Comparison of ENCODE assay signal across 23 cellular contexts in the genomic region with DNA sequence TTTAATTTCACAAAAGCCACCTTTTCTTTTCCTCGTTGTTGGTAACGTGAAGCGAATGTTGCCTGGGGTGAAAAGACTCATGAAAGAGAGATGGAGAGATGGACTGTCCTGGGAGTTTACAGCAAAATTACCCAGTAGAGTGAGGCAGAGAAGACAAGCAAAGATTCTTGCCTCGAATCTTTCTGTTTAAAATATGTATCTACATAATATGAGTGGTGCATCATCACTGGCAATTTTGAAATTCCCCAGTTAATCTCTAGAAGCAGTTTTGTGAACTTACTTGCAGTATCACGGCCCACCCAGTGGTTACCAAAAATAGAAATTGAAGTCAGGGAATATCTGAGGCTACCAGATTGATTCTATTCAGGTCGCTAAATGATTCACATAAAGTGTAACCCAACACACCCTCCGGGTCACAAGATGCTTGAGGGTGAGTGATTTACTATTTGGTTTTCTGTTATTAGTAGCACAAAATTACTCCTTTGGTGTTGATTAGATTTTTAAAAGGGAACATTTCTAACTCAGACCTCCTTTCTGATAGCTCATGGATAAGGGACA.
DNase-seq lines count a peak whose midpoint lies in the region; ATAC-seq and TF ChIP-seq lines count a peak whose summit lies in the region.
"Had no signal": no experiment of that assay in that cellular context is flagged by ENCODE, and none has a peak within 500 bp of the region (broad histone marks: within the 10 kb centered on the region; RNA-seq: fewer than 3 reads in every experiment).

No MANE protein-coding gene starts in this region.

- H3K4me1 Mint-ChIP-seq in T-helper 2 cell treated with Interferon-gamma antibody and Interleukin-4, amounts not matched to agents 5 μg/mL and 100 μg/mL, for 36 hours (ENCODE audit: low read depth) = peaks cover 44% of the 10 kb centered on the region
- peaks cover 48% of the 10 kb centered on the region for H3K4me1 Mint-ChIP-seq in activated T-helper 2 cell treated with anti-CD3 and anti-CD28 coated beads, Interferon-gamma antibody, Interleukin-2, Interleukin-4, amounts not matched to agents 10 μg/mL and 5 μg/mL and 100 μg/mL, durations not matched to agents 14 hours and 24 hours and 36 hours (ENCODE audit: low read depth)

- peaks cover 2% of the 10 kb centered on the region for H3K27me3 Mint-ChIP-seq in T-helper 2 cell treated with Interferon-gamma antibody and Interleukin-4, amounts not matched to agents 5 μg/mL and 100 μg/mL, for 36 hours (ENCODE audit: low read depth)
- H3K27me3 Mint-ChIP-seq in activated T-helper 2 cell treated with anti-CD3 and anti-CD28 coated beads, Interferon-gamma antibody, Interleukin-2, Interleukin-4, amounts not matched to agents 10 μg/mL and 5 μg/mL and 100 μg/mL, durations not matched to agents 14 hours and 24 hours and 36 hours (ENCODE audit: low read depth) = peaks cover 2% of the 10 kb centered on the region

- H3K79me2 ChIP-seq in smooth muscle cell (ENCODE audit: low read depth) = no peaks in the 10 kb centered on the region

- peak; percentile 25 for TF ChIP-seq CTCF in foreskin keratinocyte (conservative IDR thresholded peaks at IDR 0.05)
- TF ChIP-seq CTCF in smooth muscle cell (IDR thresholded peaks at IDR 0.05; ENCODE audit: borderline replicate concordance, insufficient read depth, poor library complexity, severe bottlenecking) = no peak
- TF ChIP-seq CTCF in left lung (IDR thresholded peaks at IDR 0.05) = no peak

- H3K9me3 ChIP-seq in smooth muscle cell (replicated peaks; ENCODE audit: low read depth) = no peaks in the 10 kb centered on the region
- no peaks in the 10 kb centered on the region for H3K9me3 ChIP-seq in left lung
- H3K9me3 ChIP-seq: sigmoid colon, SK-N-SH had no signal

- H4K20me1 ChIP-seq in smooth muscle cell (ENCODE audit: low read depth) = no peaks in the 10 kb centered on the region

- H3K27ac ChIP-seq in foreskin keratinocyte (peak overlapping the region; percentile 99), smooth muscle cell (ENCODE audit: low read depth) (peak overlapping the region; percentile 85), left lung (no peak overlapping the region)
- H3K27ac ChIP-seq: KMS-11, sigmoid colon, WERI-Rb-1 had no signal

- H2AFZ ChIP-seq in smooth muscle cell (ENCODE audit: low read depth) = no peak overlapping the region

- H3K27ac Mint-ChIP-seq in T-helper 2 cell treated with Interferon-gamma antibody and Interleukin-4, amounts not matched to agents 5 μg/mL and 100 μg/mL, for 36 hours = no peak overlapping the region
- peak overlapping the region; percentile 74 for H3K27ac Mint-ChIP-seq in activated T-helper 2 cell treated with anti-CD3 and anti-CD28 coated beads, Interferon-gamma antibody, Interleukin-2, Interleukin-4, amounts not matched to agents 10 μg/mL and 5 μg/mL and 100 μg/mL, durations not matched to agents 14 hours and 24 hours and 36 hours
- H3K27ac Mint-ChIP-seq: activated naive CD8-positive, alpha-beta T cell; nephron progenitor cell had no signal

- ATAC-seq in foreskin keratinocyte (no peak), left lung (no peak)

- H3K4me3 Mint-ChIP-seq in T-helper 2 cell treated with Interferon-gamma antibody and Interleukin-4, amounts not matched to agents 5 μg/mL and 100 μg/mL, for 36 hours = no peak overlapping the region
- no peak overlapping the region for H3K4me3 Mint-ChIP-seq in activated T-helper 2 cell treated with anti-CD3 and anti-CD28 coated beads, Interferon-gamma antibody, Interleukin-2, Interleukin-4, amounts not matched to agents 10 μg/mL and 5 μg/mL and 100 μg/mL, durations not matched to agents 14 hours and 24 hours and 36 hours (ENCODE audit: low read depth)
- H3K4me3 Mint-ChIP-seq: activated naive CD8-positive, alpha-beta T cell; CD8-positive, alpha-beta memory T cell; nephron progenitor cell had no signal

- H3K4me1 ChIP-seq in foreskin keratinocyte (peaks cover 60% of the 10 kb centered on the region), smooth muscle cell (ENCODE audit: low read depth) (peaks cover 9% of the 10 kb centered on the region), left lung (no peaks in the 10 kb centered on the region)
- H3K4me1 ChIP-seq: sigmoid colon had no signal

- no peaks in the 10 kb centered on the region for H3K36me3 ChIP-seq in smooth muscle cell (ENCODE audit: low read depth)
- H3K36me3 ChIP-seq in left lung = no peaks in the 10 kb centered on the region
- H3K36me3 ChIP-seq: sigmoid colon, WERI-Rb-1 had no signal

- peak; percentile 44 for DNase-seq in T-helper 2 cell treated with Interferon-gamma antibody and Interleukin-4, amounts not matched to agents 5 μg/mL and 100 μg/mL, for 36 hours (ENCODE audit: low spot score)
- DNase-seq in T-helper 2 cell (no peak), foreskin keratinocyte (peak; percentile 64 to 78), smooth muscle cell (lab: John Stamatoyannopoulos, UW; ENCODE audit: unreplicated experiment) (no peak), left lung (no peak), UCSD-AML1 (lab: John Stamatoyannopoulos, UW; ENCODE audit: unreplicated experiment) (no peak), NCI-H748 (lab: John Stamatoyannopoulos, UW; ENCODE audit: unreplicated experiment) (no peak)
- DNase-seq in activated T-helper 2 cell treated with anti-CD3 and anti-CD28 coated beads, Interferon-gamma antibody, Interleukin-2, Interleukin-4, amounts not matched to agents 10 μg/mL and 5 μg/mL and 100 μg/mL, durations not matched to agents 14 hours and 24 hours and 36 hours (ENCODE audit: low spot score) = no peak
- DNase-seq: activated CD4-positive, alpha-beta T cell treated with anti-CD3 and anti-CD28 coated beads, Interleukin-2, amount 50 U/mL, for 1 hour; CD8-positive, alpha-beta memory T cell; DMS53; effector CD8-positive, alpha-beta T cell; hippocampal formation; MV-4-11; NCI-H69; nephron progenitor cell; RPMI8226; sigmoid colon; SK-N-SH; stimulated activated CD8-positive, alpha-beta memory T cell treated with anti-CD3 and anti-CD28 coated beads, Interleukin-4, amount 100 ng/mL, for 48 hours; WERI-Rb-1 had no signal

- no peak overlapping the region for H3K4me3 ChIP-seq in smooth muscle cell
- H3K4me3 ChIP-seq in left lung = no peak overlapping the region
- H3K4me3 ChIP-seq: sigmoid colon had no signal

- 67% methylated on average over 7 of the region's 7 CpGs for WGBS in smooth muscle cell (ENCODE audit: low lambda C conversion rate)

- no peaks in the 10 kb centered on the region for H3K27me3 ChIP-seq in foreskin keratinocyte
- H3K27me3 ChIP-seq in smooth muscle cell (ENCODE audit: low read depth) = no peaks in the 10 kb centered on the region
- H3K27me3 ChIP-seq in left lung = no peaks in the 10 kb centered on the region
- H3K27me3 ChIP-seq: sigmoid colon had no signal

- H3K9me3 Mint-ChIP-seq in T-helper 2 cell treated with Interferon-gamma antibody and Interleukin-4, amounts not matched to agents 5 μg/mL and 100 μg/mL, for 36 hours = peaks cover 8% of the 10 kb centered on the region
- peaks cover 11% of the 10 kb centered on the region for H3K9me3 Mint-ChIP-seq in activated T-helper 2 cell treated with anti-CD3 and anti-CD28 coated beads, Interferon-gamma antibody, Interleukin-2, Interleukin-4, amounts not matched to agents 10 μg/mL and 5 μg/mL and 100 μg/mL, durations not matched to agents 14 hours and 24 hours and 36 hours
- H3K9me3 Mint-ChIP-seq: CD8-positive, alpha-beta memory T cell had no signal

- intact Hi-C loops in activated T-helper 2 cell treated with anti-CD3 and anti-CD28 coated beads, Interferon-gamma antibody, Interleukin-2, Interleukin-4, amounts not matched to agents 10 μg/mL and 5 μg/mL and 100 μg/mL, durations not matched to agents 14 hours and 24 hours and 36 hours (cut with micrococcal nuclease) = loop anchor here (2.0 to 5.0 kb wide), 4 partner anchors 48 to 163 kb away; no protein-coding TSS in a partner anchor
- intact Hi-C loops in left lung (cut with DNase I) = no loop called here

- H3K9ac ChIP-seq in smooth muscle cell (ENCODE audit: low read depth) = peak overlapping the region; percentile 69
- H3K9ac ChIP-seq: KMS-11, SK-N-SH had no signal

- no peaks in the 10 kb centered on the region for H3F3A ChIP-seq in smooth muscle cell (ENCODE audit: low read depth)

- H3K4me2 ChIP-seq in smooth muscle cell = no peak overlapping the region
- H3K4me2 ChIP-seq: KMS-11, SK-N-SH had no signal

- H3K36me3 Mint-ChIP-seq in T-helper 2 cell treated with Interferon-gamma antibody and Interleukin-4, amounts not matched to agents 5 μg/mL and 100 μg/mL, for 36 hours (ENCODE audit: low read depth) = peaks cover 1% of the 10 kb centered on the region
- H3K36me3 Mint-ChIP-seq in activated T-helper 2 cell treated with anti-CD3 and anti-CD28 coated beads, Interferon-gamma antibody, Interleukin-2, Interleukin-4, amounts not matched to agents 10 μg/mL and 5 μg/mL and 100 μg/mL, durations not matched to agents 14 hours and 24 hours and 36 hours (ENCODE audit: low read depth) = peaks cover 7% of the 10 kb centered on the region
- H3K36me3 Mint-ChIP-seq: activated naive CD8-positive, alpha-beta T cell had no signal

Comparison
In these comparisons a context has a peak if more than half of its experiments do, and no peak if none do; other contexts are left out.
1. DNase-seq: peak in T-helper 2 cell treated with Interferon-gamma antibody and Interleukin-4, amounts not matched to agents 5 μg/mL and 100 μg/mL, for 36 hours (single experiment) and foreskin keratinocyte (2 of 2); none in T-helper 2 cell (0 of 5), activated T-helper 2 cell treated with anti-CD3 and anti-CD28 coated beads, Interferon-gamma antibody, Interleukin-2, Interleukin-4, amounts not matched to agents 10 μg/mL and 5 μg/mL and 100 μg/mL, durations not matched to agents 14 hours and 24 hours and 36 hours (single experiment), smooth muscle cell (single experiment), left lung (0 of 2), UCSD-AML1 (single experiment) and NCI-H748 (single experiment).
2. H3K27ac ChIP-seq: peak in foreskin keratinocyte (single experiment) and smooth muscle cell (single experiment); none in left lung (0 of 2).